In genomic region chr6:9675122-9675521, GRCh38 we compare ENCODE assay signal across 19 cellular contexts.
DNase-seq lines count a peak whose midpoint lies in the region; ATAC-seq, FAIRE-seq and TF ChIP-seq lines count a peak whose summit lies in the region.
"Had no signal": no experiment of that assay in that cellular context is flagged by ENCODE, and none has a peak within 500 bp of the region (broad histone marks: within the 10 kb centered on the region; RNA-seq: fewer than 3 reads in every experiment).

No MANE protein-coding gene starts in this region.

- no peak overlapping the region for H3K4me3 ChIP-seq in mucosa of descending colon
- H3K4me3 ChIP-seq: A549, GM12878, K562 had no signal

- H3K9me3 ChIP-seq in mucosa of descending colon, result no peaks in the 10 kb centered on the region
- H3K9me3 ChIP-seq: A549 had no signal

- ATAC-seq in mucosa of descending colon, result no peak
- ATAC-seq: A549, GM12878, K562 had no signal

- H3K36me3 ChIP-seq in mucosa of descending colon (ENCODE audit: low read depth), result no peaks in the 10 kb centered on the region

- DNase-seq in NCI-H69 (lab: John Stamatoyannopoulos, UW) (peak; percentile 76), left kidney (ENCODE audit: low read depth, low spot score) (peak; percentile 57), NCI-H226 (no peak), mucosa of descending colon (no peak), GM12891 (ENCODE audit: insufficient read length, low spot score) (no peak)
- DNase-seq: AML-193; CD4-positive, alpha-beta memory T cell; DMS53; DND-41; EL; H9; IMR-90 had no signal

- FAIRE-seq in GM12891 (lab: Jason Lieb, UNC), result no peak
- FAIRE-seq: A549, GM12878, GM19239, H1, K562 had no signal

- intact Hi-C loops in mucosa of descending colon (cut with DNase I, micrococcal nuclease), result no loop called here

- TF ChIP-seq CTCF in 22Rv1 (IDR thresholded peaks at IDR 0.05), result no peak
- no peak for TF ChIP-seq CTCF in C4-2B (conservative IDR thresholded peaks at IDR 0.05)
- no peak for TF ChIP-seq CTCF in mucosa of descending colon (IDR thresholded peaks at IDR 0.05)

- H3K27ac ChIP-seq in 22Rv1, result peak overlapping the region; percentile 76
- H3K27ac ChIP-seq in C4-2B, result peak overlapping the region; percentile 44; the same call in 1 of the 2 replicates
- H3K27ac ChIP-seq: A549 had no signal

- no peaks in the 10 kb centered on the region for H3K4me1 ChIP-seq in mucosa of descending colon (ENCODE audit: low read depth)
- H3K4me1 ChIP-seq: A549 had no signal

- no peak for TF ChIP-seq POLR2A in GM12891 (IDR thresholded peaks at IDR 0.05; ENCODE audit: low read depth, low read length)

TF ChIP-seq in GM12891, 5 proteins besides CTCF, POLR2A, EP300 and RAD21:
- TF ChIP-seq PAX5 (IDR thresholded peaks at IDR 0.05; ENCODE audit: insufficient read depth, low read length, severe bottlenecking) (no peak), POU2F2 (IDR thresholded peaks at IDR 0.05; ENCODE audit: low read depth, low read length) (no peak), TAF1 (IDR thresholded peaks at IDR 0.05; ENCODE audit: low read depth, low read length) (no peak), SPI1 (IDR thresholded peaks at IDR 0.05; ENCODE audit: low read depth, low read length) (no peak), POLR2AphosphoS5 (IDR thresholded peaks at IDR 0.05; ENCODE audit: low read depth, low read length) (no peak)
TF ChIP-seq in GM12891: peak in this region for 0.

Comparison
In these comparisons a context has a peak if more than half of its experiments do, and no peak if none do; other contexts are left out.
1. DNase-seq: peak in NCI-H69 (single experiment) and left kidney (single experiment); none in NCI-H226 (single experiment), mucosa of descending colon (0 of 3) and GM12891 (single experiment).